Comparison of ENCODE assay signal across 16 cellular contexts in the genomic region with DNA sequence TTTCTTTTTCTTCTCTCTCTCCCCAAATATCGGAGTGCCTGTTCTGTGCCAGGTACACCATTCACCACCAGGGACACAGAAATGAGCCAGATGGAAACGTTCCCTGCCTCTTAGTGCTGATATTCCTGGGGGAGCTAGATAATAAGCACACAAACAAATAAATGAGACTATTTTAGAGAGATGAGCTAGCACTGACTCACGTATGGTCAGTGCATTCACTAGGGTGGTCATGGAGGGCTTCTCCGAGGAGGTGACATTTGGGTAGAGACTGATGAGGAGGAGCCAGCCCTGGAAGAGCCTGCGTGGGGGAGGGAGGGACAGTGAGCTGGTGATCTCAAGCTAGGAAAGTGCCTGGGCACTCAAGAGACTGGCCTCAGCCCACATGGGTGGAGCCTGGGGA.
DNase-seq lines count a peak whose midpoint lies in the region; ATAC-seq, FAIRE-seq and TF ChIP-seq lines count a peak whose summit lies in the region.
"Had no signal": no experiment of that assay in that cellular context is flagged by ENCODE, and none has a peak within 500 bp of the region (broad histone marks: within the 10 kb centered on the region; RNA-seq: fewer than 3 reads in every experiment).

No MANE protein-coding gene starts in this region.

- ATAC-seq in K562 (no peak), GM19455 (IDR thresholded peaks at IDR 0.05; ENCODE audit: unreplicated experiment) (no peak)

- BruUV-seq in K562 (replicated peaks; lab: Mats Ljungman, UMichigan) = no TSS peak

- no peaks in the 10 kb centered on the region for H3K4me1 ChIP-seq in K562 (replicated peaks in 1 of 2; ENCODE audit: control insufficient read depth in 2 of 2, insufficient read depth in 2 of 2, low read length in 2 of 2)

- no peak for TF ChIP-seq EP300 in K562 (IDR thresholded peaks at IDR 0.05; ENCODE audit: low read length)

- POLR2A ChIA-PET in K562 (lab: Yijun Ruan, JAX) = interaction anchor here (0.6 kb wide), 1 partner anchor 483 kb away, joined by 5 read pairs; no protein-coding TSS in a partner anchor

- in situ Hi-C loops in K562 (cut with MboI) = no loop called here

- H3K27ac Mint-ChIP-seq in progenitor cell of endocrine pancreas = no peak overlapping the region
- H3K27ac Mint-ChIP-seq: CD8-positive, alpha-beta memory T cell had no signal

- no peak overlapping the region for H3K4me3 ChIP-seq in K562
- no peak overlapping the region for H3K4me3 ChIP-seq in fibroblast of the aortic adventitia (ENCODE audit: low read depth, low read length)
- H3K4me3 ChIP-seq: SJSA1 had no signal

- FAIRE-seq in HTR-8/SVneo (lab: Jason Lieb, UNC) = peak; percentile 89
- no peak for FAIRE-seq in K562 (lab: Jason Lieb, UNC)

- H3K4me1 Mint-ChIP-seq in progenitor cell of endocrine pancreas (ENCODE audit: low read depth) = no peaks in the 10 kb centered on the region
- H3K4me1 Mint-ChIP-seq: CD8-positive, alpha-beta memory T cell had no signal

- peaks cover 11 to 45% of the 10 kb centered on the region in 2 experiments; a peak in 4 of 5 replicates for H3K27me3 ChIP-seq in K562 (ENCODE audit: control insufficient read depth in 2 of 2, insufficient read depth in 2 of 2, low read length in 2 of 2)

- CTCF ChIA-PET in K562 (lab: Yijun Ruan, JAX; ENCODE audit: low intra/inter-chr PET ratio) = no interaction called here

- H3K27ac ChIP-seq in K562 (ENCODE audit: extremely low read depth, low read depth, low read length) = no peak overlapping the region
- H3K27ac ChIP-seq: HL-60, RWPE1, SJSA1 had no signal

- no peak for TF ChIP-seq POLR2A in K562 (conservative IDR thresholded peaks at IDR 0.05)

- H4K20me1 ChIP-seq in K562 (replicated peaks; ENCODE audit: control insufficient read depth, insufficient read depth, low read length) = no peaks in the 10 kb centered on the region

- H3K9me3 Mint-ChIP-seq in progenitor cell of endocrine pancreas (ENCODE audit: low read depth) = no peaks in the 10 kb centered on the region

- H3K27me3 Mint-ChIP-seq in progenitor cell of endocrine pancreas = peaks cover 26% of the 10 kb centered on the region

- 0% methylated on average over 4 of the region's 5 CpGs for WGBS in K562 (ENCODE audit: insufficient coverage, low coverage, missing lambda C conversion rate)

- no peaks in the 10 kb centered on the region for H3K79me2 ChIP-seq in K562 (ENCODE audit: control insufficient read depth, insufficient read depth, low read length)

- no peak overlapping the region for H2AFZ ChIP-seq in K562 (ENCODE audit: low read depth, low read length)

- H3K36me3 Mint-ChIP-seq in progenitor cell of endocrine pancreas (ENCODE audit: insufficient read depth) = no peaks in the 10 kb centered on the region
- H3K36me3 Mint-ChIP-seq: CD8-positive, alpha-beta memory T cell had no signal

- no peaks in the 10 kb centered on the region for H3K9me3 ChIP-seq in K562 (replicated peaks; ENCODE audit: control insufficient read depth, insufficient read depth, low read depth, low read length)
- H3K9me3 ChIP-seq: SJSA1 had no signal

- no peak overlapping the region for H3K4me3 Mint-ChIP-seq in progenitor cell of endocrine pancreas (ENCODE audit: low read depth)
- H3K4me3 Mint-ChIP-seq: CD8-positive, alpha-beta memory T cell had no signal

- no peak for TF ChIP-seq CTCF in K562 (IDR thresholded peaks at IDR 0.05 in 2 of 3, conservative IDR thresholded peaks at IDR 0.05 in 1 of 3; ENCODE audit: insufficient read depth in 2 of 3, low read depth in 1 of 3, low read length in 3 of 3)
- TF ChIP-seq CTCF in fibroblast of the aortic adventitia (IDR thresholded peaks at IDR 0.05; ENCODE audit: insufficient read depth, low read length) = no peak
- no peak for TF ChIP-seq CTCF in progenitor cell of endocrine pancreas (IDR thresholded peaks at IDR 0.05; ENCODE audit: unreplicated experiment)

- DNase-seq in HTR-8/SVneo (ENCODE audit: insufficient read length, low spot score) (no peak), K562 (ENCODE audit: extremely low read depth in 1 of 4, low spot score in 3 of 4) (no peak), fibroblast of the aortic adventitia (ENCODE audit: low read depth) (peak; percentile 4), progenitor cell of endocrine pancreas (ENCODE audit: low spot score, unreplicated experiment) (no peak), NCI-H2107 treated with DMSO at 0.1 percent for 48 hours (lab: John Stamatoyannopoulos, UW; ENCODE audit: unreplicated experiment) (no peak)
- DNase-seq in activated CD4-positive, alpha-beta T cell treated with anti-CD3 and anti-CD28 coated beads, Interleukin-2, amount 50 U/mL, for 1 hour = no peak
- DNase-seq: CD8-positive, alpha-beta memory T cell; H7; NCI-H1436; NCI-H2029; NCI-H748 treated with DMSO at 0.1 percent for 48 hours; OCI-M1 had no signal

- H3K9me1 ChIP-seq in K562 (ENCODE audit: control insufficient read depth, insufficient read depth, low read length) = no peaks in the 10 kb centered on the region

- no peak overlapping the region for H3K4me2 ChIP-seq in K562 (ENCODE audit: insufficient read depth, low read length)

- H3K36me3 ChIP-seq in K562 (ENCODE audit: control insufficient read depth, insufficient read depth, low read length) = no peaks in the 10 kb centered on the region
- H3K36me3 ChIP-seq: SJSA1 had no signal

- no peak overlapping the region for H3K9ac ChIP-seq in K562 (ENCODE audit: insufficient read depth in 1 of 2, low read depth in 2 of 2, low read length in 2 of 2)

- intact Hi-C loops in K562 (cut with micrococcal nuclease) = no loop called here

- no peak for TF ChIP-seq RAD21 in K562 (CRISPR knock-in tag; conservative IDR thresholded peaks at IDR 0.05 in 1 of 2, IDR thresholded peaks at IDR 0.05 in 1 of 2)

TF ChIP-seq in K562, 482 proteins besides CTCF, POLR2A, EP300 and RAD21:
- TF ChIP-seq TAL1 (IDR thresholded peaks at IDR 0.05) (no peak), NFIX (CRISPR knock-in tag; IDR thresholded peaks at IDR 0.05; ENCODE audit: low read depth) (no peak), ZNF316 (IDR thresholded peaks at IDR 0.05) (no peak), PTBP1 (IDR thresholded peaks at IDR 0.05; ENCODE audit: low read depth, low read length) (no peak), ZFP36 (IDR thresholded peaks at IDR 0.05; ENCODE audit: low read depth, low read length, partially characterized antibody) (peak; percentile 81), GABPB2 (CRISPR knock-in tag; conservative IDR thresholded peaks at IDR 0.05) (no peak), ZNF584 (CRISPR knock-in tag; IDR thresholded peaks at IDR 0.05; ENCODE audit: low read depth) (no peak), SIN3B (IDR thresholded peaks at IDR 0.05; ENCODE audit: low read depth) (no peak)
